ENCODE assay signal across 1 cellular context in the genomic region with DNA sequence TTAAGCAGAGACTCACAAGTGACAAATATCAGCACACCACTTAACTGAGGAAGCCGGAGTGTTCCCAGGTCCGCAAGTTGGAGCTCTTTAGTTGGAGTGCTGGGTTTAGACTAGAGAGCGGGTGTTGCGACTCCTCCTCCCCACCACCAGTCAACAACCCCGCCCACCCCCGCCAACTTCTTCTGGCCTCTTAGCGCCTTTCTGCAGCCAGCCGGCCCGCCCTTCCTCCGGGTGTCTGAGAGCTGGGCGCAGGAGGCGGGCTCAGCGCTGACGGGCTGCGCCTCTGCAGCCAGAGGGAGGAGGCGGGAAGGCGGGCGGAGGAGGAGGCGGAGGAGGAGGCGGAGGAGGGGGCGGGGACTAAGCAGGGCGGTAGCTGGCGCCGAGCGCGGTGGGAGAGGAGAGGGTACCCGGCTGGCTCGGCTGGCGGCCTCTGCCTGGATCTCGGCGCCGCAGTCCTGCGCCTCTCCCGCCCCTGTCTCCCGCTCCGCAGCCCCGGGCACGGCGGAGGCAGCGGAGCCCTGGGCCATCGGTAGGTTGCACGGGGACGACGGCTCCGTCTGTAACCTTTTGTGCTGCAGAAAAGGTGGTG.
TF ChIP-seq lines count a peak whose summit lies in the region.

MACIR (plus strand) TSS at position 396 of the 589 bp plus-strand sequence. CDS start 17,157 bp downstream, outside the sequence.

TF ChIP-seq in K562, 482 proteins besides CTCF, POLR2A, EP300 and RAD21 (continued from another document and continues in another):
- TF ChIP-seq, protein P1, sequence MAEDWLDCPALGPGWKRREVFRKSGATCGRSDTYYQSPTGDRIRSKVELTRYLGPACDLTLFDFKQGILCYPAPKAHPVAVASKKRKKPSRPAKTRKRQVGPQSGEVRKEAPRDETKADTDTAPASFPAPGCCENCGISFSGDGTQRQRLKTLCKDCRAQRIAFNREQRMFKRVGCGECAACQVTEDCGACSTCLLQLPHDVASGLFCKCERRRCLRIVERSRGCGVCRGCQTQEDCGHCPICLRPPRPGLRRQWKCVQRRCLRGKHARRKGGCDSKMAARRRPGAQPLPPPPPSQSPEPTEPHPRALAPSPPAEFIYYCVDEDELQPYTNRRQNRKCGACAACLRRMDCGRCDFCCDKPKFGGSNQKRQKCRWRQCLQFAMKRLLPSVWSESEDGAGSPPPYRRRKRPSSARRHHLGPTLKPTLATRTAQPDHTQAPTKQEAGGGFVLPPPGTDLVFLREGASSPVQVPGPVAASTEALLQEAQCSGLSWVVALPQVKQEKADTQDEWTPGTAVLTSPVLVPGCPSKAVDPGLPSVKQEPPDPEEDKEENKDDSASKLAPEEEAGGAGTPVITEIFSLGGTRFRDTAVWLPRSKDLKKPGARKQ (CRISPR knock-in tag; IDR thresholded peaks at IDR 0.05) = no peak
- TF ChIP-seq SOX6 (IDR thresholded peaks at IDR 0.05) (no peak), ZBTB33 (CRISPR knock-in tag; IDR thresholded peaks at IDR 0.05) (no peak), FOXK2 (conservative IDR thresholded peaks at IDR 0.05 in 1 of 2, IDR thresholded peaks at IDR 0.05 in 1 of 2; ENCODE audit: low read depth in 2 of 2) (peak; percentile 85 to 87), ZEB2 (IDR thresholded peaks at IDR 0.05) (no peak), NR3C1 (CRISPR knock-in tag; IDR thresholded peaks at IDR 0.05) (0 out of 2 replicates have a peak, but pooled peaks have one; percentile 8), ZNF77 (CRISPR knock-in tag; IDR thresholded peaks at IDR 0.05) (no peak), SP1 (CRISPR knock-in tag; IDR thresholded peaks at IDR 0.05) (peak; percentile 75), HMGXB4 (CRISPR knock-in tag; IDR thresholded peaks at IDR 0.05) (peak; percentile 16; the same call in 1 of the 2 replicates), GATA2 (CRISPR knock-in tag; IDR thresholded peaks at IDR 0.05) (no peak), ZNF740 (CRISPR knock-in tag; IDR thresholded peaks at IDR 0.05) (0 out of 2 replicates have a peak, but pooled peaks have one; percentile 29), ZNF740 (tag; IDR thresholded peaks at IDR 0.05) (no peak), ADNP (tag; IDR thresholded peaks at IDR 0.05) (no peak), NELFE (IDR thresholded peaks at IDR 0.05; ENCODE audit: insufficient read depth, insufficient read length) (no peak), SREBF2 (CRISPR knock-in tag; IDR thresholded peaks at IDR 0.05) (no peak), POLR2G (IDR thresholded peaks at IDR 0.05; ENCODE audit: low read depth, low read length) (peak; percentile 77), TEAD1 (CRISPR knock-in tag; IDR thresholded peaks at IDR 0.05) (0 out of 4 replicates have a peak, but pooled peaks of 1 of the 2 experiments have one; percentile 46), HDAC1 (IDR thresholded peaks at IDR 0.05) (0 out of 4 replicates have a peak, but pooled peaks of 1 of the 2 experiments have one; percentile 31), SIRT6 (IDR thresholded peaks at IDR 0.05; ENCODE audit: low read depth, low read length) (no peak), U2AF2 (optimal IDR thresholded peaks at IDR 0.05; ENCODE audit: low read depth, low read length) (no peak), POLR3G (IDR thresholded peaks at IDR 0.05; ENCODE audit: extremely low read depth, insufficient read length, insufficient replicate concordance) (no peak), NRF1 (conservative IDR thresholded peaks at IDR 0.05 in 1 of 2, IDR thresholded peaks at IDR 0.05 in 1 of 2) (peak; percentile 77 to 81), EGR1 (conservative IDR thresholded peaks at IDR 0.05) (peak; percentile 99), ZSCAN29 (IDR thresholded peaks at IDR 0.05) (no peak), TCF7 (IDR thresholded peaks at IDR 0.05; ENCODE audit: borderline replicate concordance) (no peak), CREM (IDR thresholded peaks at IDR 0.05; ENCODE audit: low read depth) (peak; percentile 47)
- TF ChIP-seq, protein P2, sequence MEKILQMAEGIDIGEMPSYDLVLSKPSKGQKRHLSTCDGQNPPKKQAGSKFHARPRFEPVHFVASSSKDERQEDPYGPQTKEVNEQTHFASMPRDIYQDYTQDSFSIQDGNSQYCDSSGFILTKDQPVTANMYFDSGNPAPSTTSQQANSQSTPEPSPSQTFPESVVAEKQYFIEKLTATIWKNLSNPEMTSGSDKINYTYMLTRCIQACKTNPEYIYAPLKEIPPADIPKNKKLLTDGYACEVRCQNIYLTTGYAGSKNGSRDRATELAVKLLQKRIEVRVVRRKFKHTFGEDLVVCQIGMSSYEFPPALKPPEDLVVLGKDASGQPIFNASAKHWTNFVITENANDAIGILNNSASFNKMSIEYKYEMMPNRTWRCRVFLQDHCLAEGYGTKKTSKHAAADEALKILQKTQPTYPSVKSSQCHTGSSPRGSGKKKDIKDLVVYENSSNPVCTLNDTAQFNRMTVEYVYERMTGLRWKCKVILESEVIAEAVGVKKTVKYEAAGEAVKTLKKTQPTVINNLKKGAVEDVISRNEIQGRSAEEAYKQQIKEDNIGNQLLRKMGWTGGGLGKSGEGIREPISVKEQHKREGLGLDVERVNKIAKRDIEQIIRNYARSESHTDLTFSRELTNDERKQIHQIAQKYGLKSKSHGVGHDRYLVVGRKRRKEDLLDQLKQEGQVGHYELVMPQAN (IDR thresholded peaks at IDR 0.05; ENCODE audit: borderline replicate concordance) = no peak
- TF ChIP-seq, protein P3, sequence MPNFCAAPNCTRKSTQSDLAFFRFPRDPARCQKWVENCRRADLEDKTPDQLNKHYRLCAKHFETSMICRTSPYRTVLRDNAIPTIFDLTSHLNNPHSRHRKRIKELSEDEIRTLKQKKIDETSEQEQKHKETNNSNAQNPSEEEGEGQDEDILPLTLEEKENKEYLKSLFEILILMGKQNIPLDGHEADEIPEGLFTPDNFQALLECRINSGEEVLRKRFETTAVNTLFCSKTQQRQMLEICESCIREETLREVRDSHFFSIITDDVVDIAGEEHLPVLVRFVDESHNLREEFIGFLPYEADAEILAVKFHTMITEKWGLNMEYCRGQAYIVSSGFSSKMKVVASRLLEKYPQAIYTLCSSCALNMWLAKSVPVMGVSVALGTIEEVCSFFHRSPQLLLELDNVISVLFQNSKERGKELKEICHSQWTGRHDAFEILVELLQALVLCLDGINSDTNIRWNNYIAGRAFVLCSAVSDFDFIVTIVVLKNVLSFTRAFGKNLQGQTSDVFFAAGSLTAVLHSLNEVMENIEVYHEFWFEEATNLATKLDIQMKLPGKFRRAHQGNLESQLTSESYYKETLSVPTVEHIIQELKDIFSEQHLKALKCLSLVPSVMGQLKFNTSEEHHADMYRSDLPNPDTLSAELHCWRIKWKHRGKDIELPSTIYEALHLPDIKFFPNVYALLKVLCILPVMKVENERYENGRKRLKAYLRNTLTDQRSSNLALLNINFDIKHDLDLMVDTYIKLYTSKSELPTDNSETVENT (CRISPR knock-in tag; IDR thresholded peaks at IDR 0.05) = peak; percentile 77
- TF ChIP-seq, protein P4, sequence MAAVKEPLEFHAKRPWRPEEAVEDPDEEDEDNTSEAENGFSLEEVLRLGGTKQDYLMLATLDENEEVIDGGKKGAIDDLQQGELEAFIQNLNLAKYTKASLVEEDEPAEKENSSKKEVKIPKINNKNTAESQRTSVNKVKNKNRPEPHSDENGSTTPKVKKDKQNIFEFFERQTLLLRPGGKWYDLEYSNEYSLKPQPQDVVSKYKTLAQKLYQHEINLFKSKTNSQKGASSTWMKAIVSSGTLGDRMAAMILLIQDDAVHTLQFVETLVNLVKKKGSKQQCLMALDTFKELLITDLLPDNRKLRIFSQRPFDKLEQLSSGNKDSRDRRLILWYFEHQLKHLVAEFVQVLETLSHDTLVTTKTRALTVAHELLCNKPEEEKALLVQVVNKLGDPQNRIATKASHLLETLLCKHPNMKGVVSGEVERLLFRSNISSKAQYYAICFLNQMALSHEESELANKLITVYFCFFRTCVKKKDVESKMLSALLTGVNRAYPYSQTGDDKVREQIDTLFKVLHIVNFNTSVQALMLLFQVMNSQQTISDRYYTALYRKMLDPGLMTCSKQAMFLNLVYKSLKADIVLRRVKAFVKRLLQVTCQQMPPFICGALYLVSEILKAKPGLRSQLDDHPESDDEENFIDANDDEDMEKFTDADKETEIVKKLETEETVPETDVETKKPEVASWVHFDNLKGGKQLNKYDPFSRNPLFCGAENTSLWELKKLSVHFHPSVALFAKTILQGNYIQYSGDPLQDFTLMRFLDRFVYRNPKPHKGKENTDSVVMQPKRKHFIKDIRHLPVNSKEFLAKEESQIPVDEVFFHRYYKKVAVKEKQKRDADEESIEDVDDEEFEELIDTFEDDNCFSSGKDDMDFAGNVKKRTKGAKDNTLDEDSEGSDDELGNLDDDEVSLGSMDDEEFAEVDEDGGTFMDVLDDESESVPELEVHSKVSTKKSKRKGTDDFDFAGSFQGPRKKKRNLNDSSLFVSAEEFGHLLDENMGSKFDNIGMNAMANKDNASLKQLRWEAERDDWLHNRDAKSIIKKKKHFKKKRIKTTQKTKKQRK (IDR thresholded peaks at IDR 0.05; ENCODE audit: borderline replicate concordance, low read depth, low read length) = no peak
- TF ChIP-seq, protein P5, sequence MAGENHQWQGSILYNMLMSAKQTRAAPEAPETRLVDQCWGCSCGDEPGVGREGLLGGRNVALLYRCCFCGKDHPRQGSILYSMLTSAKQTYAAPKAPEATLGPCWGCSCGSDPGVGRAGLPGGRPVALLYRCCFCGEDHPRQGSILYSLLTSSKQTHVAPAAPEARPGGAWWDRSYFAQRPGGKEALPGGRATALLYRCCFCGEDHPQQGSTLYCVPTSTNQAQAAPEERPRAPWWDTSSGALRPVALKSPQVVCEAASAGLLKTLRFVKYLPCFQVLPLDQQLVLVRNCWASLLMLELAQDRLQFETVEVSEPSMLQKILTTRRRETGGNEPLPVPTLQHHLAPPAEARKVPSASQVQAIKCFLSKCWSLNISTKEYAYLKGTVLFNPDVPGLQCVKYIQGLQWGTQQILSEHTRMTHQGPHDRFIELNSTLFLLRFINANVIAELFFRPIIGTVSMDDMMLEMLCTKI (IDR thresholded peaks at IDR 0.05; ENCODE audit: partially characterized antibody) = no peak
- TF ChIP-seq, protein P6, sequence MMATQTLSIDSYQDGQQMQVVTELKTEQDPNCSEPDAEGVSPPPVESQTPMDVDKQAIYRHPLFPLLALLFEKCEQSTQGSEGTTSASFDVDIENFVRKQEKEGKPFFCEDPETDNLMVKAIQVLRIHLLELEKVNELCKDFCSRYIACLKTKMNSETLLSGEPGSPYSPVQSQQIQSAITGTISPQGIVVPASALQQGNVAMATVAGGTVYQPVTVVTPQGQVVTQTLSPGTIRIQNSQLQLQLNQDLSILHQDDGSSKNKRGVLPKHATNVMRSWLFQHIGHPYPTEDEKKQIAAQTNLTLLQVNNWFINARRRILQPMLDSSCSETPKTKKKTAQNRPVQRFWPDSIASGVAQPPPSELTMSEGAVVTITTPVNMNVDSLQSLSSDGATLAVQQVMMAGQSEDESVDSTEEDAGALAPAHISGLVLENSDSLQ (IDR thresholded peaks at IDR 0.05) = peak; percentile 63
- TF ChIP-seq, protein P7, sequence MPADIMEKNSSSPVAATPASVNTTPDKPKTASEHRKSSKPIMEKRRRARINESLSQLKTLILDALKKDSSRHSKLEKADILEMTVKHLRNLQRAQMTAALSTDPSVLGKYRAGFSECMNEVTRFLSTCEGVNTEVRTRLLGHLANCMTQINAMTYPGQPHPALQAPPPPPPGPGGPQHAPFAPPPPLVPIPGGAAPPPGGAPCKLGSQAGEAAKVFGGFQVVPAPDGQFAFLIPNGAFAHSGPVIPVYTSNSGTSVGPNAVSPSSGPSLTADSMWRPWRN (IDR thresholded peaks at IDR 0.05; ENCODE audit: low read depth) = no peak
- TF ChIP-seq, protein P8, sequence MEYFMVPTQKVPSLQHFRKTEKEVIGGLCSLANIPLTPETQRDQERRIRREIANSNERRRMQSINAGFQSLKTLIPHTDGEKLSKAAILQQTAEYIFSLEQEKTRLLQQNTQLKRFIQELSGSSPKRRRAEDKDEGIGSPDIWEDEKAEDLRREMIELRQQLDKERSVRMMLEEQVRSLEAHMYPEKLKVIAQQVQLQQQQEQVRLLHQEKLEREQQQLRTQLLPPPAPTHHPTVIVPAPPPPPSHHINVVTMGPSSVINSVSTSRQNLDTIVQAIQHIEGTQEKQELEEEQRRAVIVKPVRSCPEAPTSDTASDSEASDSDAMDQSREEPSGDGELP (CRISPR knock-in tag; IDR thresholded peaks at IDR 0.05; ENCODE audit: borderline replicate concordance) = peak; percentile 76; the same call in 1 of the 2 replicates
